10 cellular contexts compared by ENCODE assay signal in genomic region chr1:225250432-225250831, GRCh38.
DNase-seq lines count a peak whose midpoint lies in the region; ATAC-seq and TF ChIP-seq lines count a peak whose summit lies in the region.
"Had no signal": no experiment of that assay in that cellular context is flagged by ENCODE, and none has a peak within 500 bp of the region (broad histone marks: within the 10 kb centered on the region; RNA-seq: fewer than 3 reads in every experiment).

No MANE protein-coding gene starts in this region.

- ATAC-seq in GM21360 (IDR thresholded peaks at IDR 0.05; ENCODE audit: unreplicated experiment) (peak; percentile 98), HG03108 (IDR thresholded peaks at IDR 0.05; ENCODE audit: unreplicated experiment) (peak; percentile 95)

- H3K27ac Mint-ChIP-seq in Calu3 (ENCODE audit: unreplicated experiment), result no peak overlapping the region

- no peaks in the 10 kb centered on the region for H3K27me3 Mint-ChIP-seq in Calu3 (ENCODE audit: unreplicated experiment)

- peak; percentile 33 for DNase-seq in GM06990 (ENCODE audit: extremely low read depth, insufficient read length)
- DNase-seq in SIG-M5 (lab: John Stamatoyannopoulos, UW), result peak; percentile 80
- no peak for DNase-seq in NK-92 treated with Interleukin-12 subunit alpha and Interleukin-12 subunit beta, amount 100 ng/mL, for 24 hours (lab: John Stamatoyannopoulos, UW)
- DNase-seq in Calu3, result no peak
- no peak for DNase-seq in erythroblast (lab: John Stamatoyannopoulos, UW)
- no peak for DNase-seq in A673 (ENCODE audit: low spot score)
- DNase-seq: activated naive CD4-positive, alpha-beta T cell treated with anti-CD3 and anti-CD28 coated beads, Interleukin-2, amount 50 U/mL, for 16 hours; T1000 had no signal

- TF ChIP-seq CTCF in GM06990 (IDR thresholded peaks at IDR 0.05; ENCODE audit: insufficient read depth, low read length, poor library complexity, severe bottlenecking), result no peak
- no peak for TF ChIP-seq CTCF in Calu3 (IDR thresholded peaks at IDR 0.05; ENCODE audit: unreplicated experiment)
- no peak for TF ChIP-seq CTCF in A673 (conservative IDR thresholded peaks at IDR 0.05; ENCODE audit: low read depth, low read length)

- H3K4me1 ChIP-seq in A673 (ENCODE audit: insufficient read depth, low read length, poor library complexity, severe bottlenecking), result no peaks in the 10 kb centered on the region

- H3K9me3 Mint-ChIP-seq in Calu3 (ENCODE audit: low read depth, unreplicated experiment), result no peaks in the 10 kb centered on the region

- intact Hi-C loops in Calu3 (cut with micrococcal nuclease; ENCODE audit: unreplicated experiment) (no loop called here), A673 (cut with micrococcal nuclease; ENCODE audit: unreplicated experiment) (no loop called here)

- POLR2A ChIA-PET in A673 (lab: Charles Lee; ENCODE audit: low non-redundant PET), result no interaction called here

- H3K9me3 ChIP-seq in A673 (ENCODE audit: low read depth, low read length, poor library complexity, severe bottlenecking), result no peaks in the 10 kb centered on the region

- BruUV-seq in Calu3 (replicated peaks; lab: Mats Ljungman, UMichigan) (no TSS peak), A673 (replicated peaks; lab: Mats Ljungman, UMichigan) (no TSS peak)

- H3K36me3 Mint-ChIP-seq in Calu3 (ENCODE audit: insufficient read depth, unreplicated experiment), result no peaks in the 10 kb centered on the region

- no peak overlapping the region for H3K4me3 Mint-ChIP-seq in Calu3 (ENCODE audit: low read depth, unreplicated experiment)

- H3K4me3 ChIP-seq in GM06990 (replicated peaks; ENCODE audit: low read depth, low read length) (no peak overlapping the region), A673 (ENCODE audit: low read depth, low read length, poor library complexity, severe bottlenecking) (no peak overlapping the region)

- CTCF ChIA-PET in Calu3 (lab: Charles Lee), result no interaction called here
- CTCF ChIA-PET in A673 (lab: Charles Lee), result interaction anchor here (0.6 kb wide), 1 partner anchor 26 kb away, joined by 3 read pairs; no protein-coding TSS in a partner anchor

- TF ChIP-seq POLR2A in erythroblast (IDR thresholded peaks at IDR 0.05; ENCODE audit: low read length), result no peak

- H3K4me1 Mint-ChIP-seq in Calu3 (ENCODE audit: low read depth, unreplicated experiment), result no peaks in the 10 kb centered on the region

- H3K27me3 ChIP-seq in GM06990 (replicated peaks; ENCODE audit: control insufficient read depth, insufficient read depth, low read length) (no peaks in the 10 kb centered on the region), A673 (replicated peaks; ENCODE audit: insufficient read depth, low read depth, low read length, poor library complexity) (peaks cover 23% of the 10 kb centered on the region)

- H3K27ac ChIP-seq in A673 (ENCODE audit: low read depth, low read length, poor library complexity, severe bottlenecking), result no peak overlapping the region

- H3K36me3 ChIP-seq in GM06990 (ENCODE audit: control insufficient read depth, insufficient read depth, low read length) (no peaks in the 10 kb centered on the region), A673 (ENCODE audit: insufficient read depth, low read length, poor library complexity, severe bottlenecking) (no peaks in the 10 kb centered on the region)

Comparison
In these comparisons a context has a peak if more than half of its experiments do, and no peak if none do; other contexts are left out.
1. DNase-seq: peak in GM06990 (single experiment) and SIG-M5 (single experiment); none in NK-92 treated with Interleukin-12 subunit alpha and Interleukin-12 subunit beta, amount 100 ng/mL, for 24 hours (single experiment), Calu3 (single experiment), erythroblast (0 of 2) and A673 (single experiment).